Comparison of ENCODE assay signal across 30 cellular contexts in the genomic region with DNA sequence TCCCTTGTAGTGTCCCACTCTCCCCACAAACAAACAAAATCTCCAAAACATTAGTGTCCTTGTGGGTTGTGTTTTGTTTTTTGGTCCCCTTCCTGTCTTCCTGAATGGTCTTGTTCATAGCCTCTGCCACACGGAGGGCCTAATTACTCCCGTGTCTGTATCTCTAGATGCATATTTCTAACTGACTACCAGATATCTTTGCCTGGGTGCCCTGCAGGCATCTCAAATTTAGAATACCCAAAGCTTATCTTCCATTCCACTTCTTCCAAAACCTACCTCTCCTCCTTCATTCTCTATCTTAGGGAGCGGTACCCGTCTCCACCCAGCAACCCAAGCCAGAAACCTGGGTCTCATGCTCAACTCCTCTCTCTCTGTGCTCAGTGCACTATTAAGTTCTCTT.
"Had no signal": no experiment of that assay in that cellular context is flagged by ENCODE, and none has a peak within 500 bp of the region (broad histone marks: within the 10 kb centered on the region; RNA-seq: fewer than 3 reads in every experiment).

No MANE protein-coding gene starts in this region.

- H3K4me1 ChIP-seq: ascending aorta, SJSA1 had no signal

- H3K27me3 ChIP-seq: ascending aorta, cardiac muscle cell, SJSA1 had no signal

- H3K4me1 Mint-ChIP-seq: activated CD4-positive, alpha-beta T cell treated with anti-CD3 and anti-CD28 coated beads, Interleukin-2, amount 10 ng/mL, durations not matched to agents 7 days and 5 days; activated naive CD4-positive, alpha-beta T cell treated with anti-CD3 and anti-CD28 coated beads, Interleukin-2, amount 50 U/mL, for 24 hours; activated naive CD8-positive, alpha-beta T cell treated with anti-CD3 and anti-CD28 coated beads, Interleukin-2, amount 10 ng/mL, durations not matched to agents 7 days and 5 days; central memory CD8-positive, alpha-beta T cell had no signal

- H3K27me3 Mint-ChIP-seq: central memory CD8-positive, alpha-beta T cell had no signal

- H3K4me3 Mint-ChIP-seq: activated CD4-positive, alpha-beta T cell treated with anti-CD3 and anti-CD28 coated beads, Interleukin-2, amount 10 ng/mL, durations not matched to agents 7 days and 5 days; activated CD8-positive, alpha-beta T cell treated with anti-CD3 and anti-CD28 coated beads, Interleukin-2, amount 10 ng/mL, durations not matched to agents 7 days and 5 days; activated naive CD4-positive, alpha-beta T cell treated with anti-CD3 and anti-CD28 coated beads, Interleukin-2, amount 50 U/mL, for 24 hours; activated naive CD8-positive, alpha-beta T cell treated with anti-CD3 and anti-CD28 coated beads, Interleukin-2, amount 10 ng/mL, durations not matched to agents 7 days and 5 days; activated T-cell treated with anti-CD3 and anti-CD28 coated beads, Interleukin-2, amount 50 U/mL, for 24 hours; central memory CD8-positive, alpha-beta T cell; T-helper 1 cell treated with Interleukin-12 subunit alpha and Interleukin-12 subunit beta and Interleukin-4 antibody, amounts not matched to agents 30 μg/mL and 1 μg/mL, for 36 hours; T-helper 2 cell treated with Interferon-gamma antibody and Interleukin-4, amounts not matched to agents 5 μg/mL and 100 μg/mL, for 36 hours had no signal

- ATAC-seq: activated CD8-positive, alpha-beta T cell treated with anti-CD3 and anti-CD28 coated beads, Interleukin-2, amount 10 ng/mL, durations not matched to agents 7 days and 5 days; Panc1 had no signal

- H3K36me3 ChIP-seq: ascending aorta, cardiac muscle cell, SJSA1 had no signal

- H3K4me3 ChIP-seq: ascending aorta, cardiac muscle cell, SJSA1 had no signal

- DNase-seq: activated CD4-positive, alpha-beta T cell treated with anti-CD3 and anti-CD28 coated beads, Interleukin-2, amount 10 ng/mL, durations not matched to agents 7 days and 5 days; activated CD4-positive, alpha-beta T cell treated with anti-CD3 and anti-CD28 coated beads, Interleukin-2, amount 50 U/mL, for 48 hours; activated CD8-positive, alpha-beta T cell treated with anti-CD3 and anti-CD28 coated beads, Interleukin-2, amount 10 ng/mL, durations not matched to agents 7 days and 5 days; activated gamma-delta T cell; activated naive CD4-positive, alpha-beta T cell treated with Interleukin-2 at 50 U/mL for 16 hours; activated naive CD8-positive, alpha-beta T cell treated with anti-CD3 and anti-CD28 coated beads, Interleukin-2, amount 10 ng/mL, durations not matched to agents 7 days and 5 days; activated T-cell treated with anti-CD3 and anti-CD28 coated beads, Interleukin-2, amount 50 U/mL, for 24 hours; amygdala; Karpas-422; KBM-7; NCI-H1048; NCI-H1105 treated with DMSO at 0.1 percent for 48 hours; NCI-H1436; NCI-H1694 treated with DMSO at 0.1 percent for 48 hours; NCI-H2029; NCI-H345; NCI-H510A; NCI-H748 treated with DMSO at 0.1 percent for 48 hours; NK-92 treated with Interleukin-12 subunit alpha and Interleukin-12 subunit beta, amount 100 ng/mL, for 24 hours; SHP77; SK-N-SH had no signal

- H3K9me3 Mint-ChIP-seq: activated naive CD4-positive, alpha-beta T cell treated with anti-CD3 and anti-CD28 coated beads, Interleukin-2, amount 50 U/mL, for 24 hours; central memory CD8-positive, alpha-beta T cell had no signal

- H3K27ac ChIP-seq: ascending aorta, cardiac muscle cell, SJSA1 had no signal

- H3K36me3 Mint-ChIP-seq: activated naive CD8-positive, alpha-beta T cell treated with anti-CD3 and anti-CD28 coated beads, Interleukin-2, amount 10 ng/mL, durations not matched to agents 7 days and 5 days had no signal

- H3K27ac Mint-ChIP-seq: activated CD4-positive, alpha-beta T cell treated with anti-CD3 and anti-CD28 coated beads, Interleukin-2, amount 10 ng/mL, durations not matched to agents 7 days and 5 days; activated CD8-positive, alpha-beta T cell treated with anti-CD3 and anti-CD28 coated beads, Interleukin-2, amount 10 ng/mL, durations not matched to agents 7 days and 5 days; activated naive CD4-positive, alpha-beta T cell treated with anti-CD3 and anti-CD28 coated beads, Interleukin-2, amount 50 U/mL, for 24 hours; activated naive CD8-positive, alpha-beta T cell treated with anti-CD3 and anti-CD28 coated beads, Interleukin-2, amount 10 ng/mL, durations not matched to agents 7 days and 5 days; activated T-cell treated with anti-CD3 and anti-CD28 coated beads, Interleukin-2, amount 50 U/mL, for 24 hours; activated T-helper 2 cell treated with anti-CD3 and anti-CD28 coated beads, Interferon-gamma antibody, Interleukin-2, Interleukin-4, amounts not matched to agents 10 μg/mL and 5 μg/mL and 100 μg/mL, durations not matched to agents 14 hours and 24 hours and 36 hours; T-helper 1 cell treated with Interleukin-12 subunit alpha and Interleukin-12 subunit beta and Interleukin-4 antibody, amounts not matched to agents 30 μg/mL and 1 μg/mL, for 36 hours; T-helper 2 cell treated with Interferon-gamma antibody and Interleukin-4, amounts not matched to agents 5 μg/mL and 100 μg/mL, for 36 hours had no signal
